ENCODE assay signal across 31 cellular contexts in genomic region chr19:1302534-1303239, GRCh38. TPM values are rescaled to one million over a fixed set of nuclear protein-coding genes. Genes with fewer than 3 reads are reported as not detected.
DNase-seq lines count a peak whose midpoint lies in the region; ATAC-seq lines count a peak whose summit lies in the region.
"Had no signal": no experiment of that assay in that cellular context is flagged by ENCODE, and none has a peak within 500 bp of the region (broad histone marks: within the 10 kb centered on the region; RNA-seq: fewer than 3 reads in every experiment).

No MANE protein-coding gene starts in this region.

- no peak overlapping the region for H3K9ac ChIP-seq in trophoblast cell (ENCODE audit: low read length)

- no peaks in the 10 kb centered on the region for H3K4me1 ChIP-seq in trophoblast cell (ENCODE audit: control insufficient read depth in 1 of 2, insufficient read depth in 2 of 2, low read length in 2 of 2)
- H3K4me1 ChIP-seq: gastrocnemius medialis, left lung, testis had no signal

- H3K4me2 ChIP-seq in trophoblast cell (ENCODE audit: low read length), result no peak overlapping the region
- H3K4me2 ChIP-seq: PC-9 had no signal

- H2BK5ac ChIP-seq in trophoblast cell (ENCODE audit: low read depth, low read length, poor library complexity), result no peak overlapping the region

- H2AFZ ChIP-seq in trophoblast cell (ENCODE audit: insufficient read depth, low read length, poor library complexity), result no peak overlapping the region
- H2AFZ ChIP-seq: PC-9 had no signal

- ATAC-seq in GM18873 (IDR thresholded peaks at IDR 0.05; ENCODE audit: low FRiP score, unreplicated experiment), result no peak
- ATAC-seq in HG03039 (IDR thresholded peaks at IDR 0.05; ENCODE audit: unreplicated experiment), result no peak
- ATAC-seq: gastrocnemius medialis, K562, left lung, SK-N-SH treated with all-trans-retinoic acid at 6 μM for 48 hours had no signal

- H3K23ac ChIP-seq in trophoblast cell (ENCODE audit: low read length), result no peak overlapping the region

- H3K27ac ChIP-seq in trophoblast cell (ENCODE audit: low read depth, low read length), result no peak overlapping the region
- H3K27ac ChIP-seq: brain microvascular endothelial cell, gastrocnemius medialis, left lung, PC-9, skin epidermis, testis had no signal

- H3K79me1 ChIP-seq in trophoblast cell (ENCODE audit: low read length), result no peaks in the 10 kb centered on the region

- no peak overlapping the region for H3K18ac ChIP-seq in trophoblast cell (ENCODE audit: low read length)

- H3K36me3 ChIP-seq in trophoblast cell (ENCODE audit: control insufficient read depth in 1 of 2, insufficient read depth in 2 of 2, low read length in 2 of 2), result peaks cover 0 to 2% of the 10 kb centered on the region in 2 experiments
- H3K36me3 ChIP-seq: brain microvascular endothelial cell, gastrocnemius medialis, left lung had no signal

- peak; percentile 81 for DNase-seq in Ammon's horn (ENCODE audit: low spot score)
- DNase-seq in anterior cingulate cortex (lab: John Stamatoyannopoulos, UW), result peak in 54 of 58 donors; percentile 17 to 86 (median 62)
- peak; percentile 64 to 91 (median 82) for DNase-seq in head of caudate nucleus
- DNase-seq in nucleus accumbens (lab: John Stamatoyannopoulos, UW), result peak in 53 of 56 donors; percentile 4 to 86 (median 70)
- no peak for DNase-seq in trophoblast cell
- DNase-seq in NCI-H1694 (lab: John Stamatoyannopoulos, UW), result no peak
- DNase-seq: 8988T; activated CD4-positive, alpha-beta memory T cell treated with anti-CD3 and anti-CD28 coated beads for 36 hours; activated CD4-positive, CD25-positive, alpha-beta regulatory T cell treated with anti-CD3 and anti-CD28 coated beads, Interleukin-2, amount 50 U/mL, for 72 hours; activated CD8-positive, alpha-beta memory T cell treated with anti-CD3 and anti-CD28 coated beads, Interleukin-2, amount 50 U/mL, for 4 hours; activated naive CD4-positive, alpha-beta T cell treated with Interleukin-2 at 50 U/mL for 16 hours; brain microvascular endothelial cell; Calu3; DMS79 treated with DMSO at 0.1 percent for 48 hours; gastrocnemius medialis; GDM1; left lung; NCI-H1092 treated with DMSO at 0.1 percent for 48 hours; NCI-H187; NCI-H524; NK-92 treated with Interleukin-12 subunit alpha and Interleukin-12 subunit beta, amount 100 ng/mL, for 24 hours; PC-9; Right ventricle myocardium superior; stimulated activated naive CD4-positive, alpha-beta T cell; testis had no signal

- H2BK12ac ChIP-seq in trophoblast cell (ENCODE audit: low read length), result no peak overlapping the region

- no peak overlapping the region for H4K91ac ChIP-seq in trophoblast cell (ENCODE audit: low read depth, low read length)

- no peak overlapping the region for H2AK5ac ChIP-seq in trophoblast cell (ENCODE audit: low read length)

- intact Hi-C loops in head of caudate nucleus (cut with DNase I), result no loop called here

- H2BK120ac ChIP-seq in trophoblast cell (ENCODE audit: insufficient read depth, low read length, poor library complexity), result no peak overlapping the region

- H3K4ac ChIP-seq in trophoblast cell (ENCODE audit: low read depth, low read length), result no peak overlapping the region

- H3K79me2 ChIP-seq in trophoblast cell (ENCODE audit: control insufficient read depth, insufficient read depth, low read length, poor library complexity), result no peaks in the 10 kb centered on the region

- H4K12ac ChIP-seq in trophoblast cell (ENCODE audit: low read depth, low read length), result no peak overlapping the region

- H3K14ac ChIP-seq in trophoblast cell (ENCODE audit: low read length), result no peak overlapping the region

- H3K4me3 ChIP-seq in trophoblast cell (ENCODE audit: low read depth, low read length), result no peak overlapping the region
- H3K4me3 ChIP-seq: gastrocnemius medialis, K562, left lung, PC-9, skin epidermis, testis had no signal

- H3K9me3 ChIP-seq in trophoblast cell (ENCODE audit: insufficient read depth, low read depth, low read length), result peaks cover 3% of the 10 kb centered on the region
- H3K9me3 ChIP-seq: gastrocnemius medialis, left lung, testis had no signal

- H3K27me3 ChIP-seq in trophoblast cell (ENCODE audit: insufficient read depth, low read length), result no peaks in the 10 kb centered on the region
- H3K27me3 ChIP-seq: testis had no signal

- H4K8ac ChIP-seq in trophoblast cell (ENCODE audit: low read depth, low read length), result no peak overlapping the region

- WGBS in trophoblast cell (ENCODE audit: extremely low coverage, insufficient coverage, insufficient read length), result no CpG with 5 or more reads among the region's 36 CpGs

RNA-seq across cellular contexts. Expression of gene EFNA2, which starts 17.0 kb away (rescaled TPM):
- 7.2 and 7.3 TPM in 2 replicates for polyA plus RNA-seq in trophoblast cell (2013)
- polyA plus RNA-seq: CD14-positive monocyte had no signal

RNA-seq across cellular contexts. Expression of gene FAM174C, which starts 27.4 kb away (rescaled TPM):
- 58.5 and 63.2 TPM in 2 replicates for polyA plus RNA-seq in trophoblast cell (2013)

RNA-seq across cellular contexts. Expression of gene CIRBP, which starts 33.6 kb away (rescaled TPM):
- polyA plus RNA-seq in trophoblast cell (2013), result 116 and 120 TPM in 2 replicates

RNA-seq across cellular contexts. Expression of gene MIDN, which starts 54.3 kb away (rescaled TPM):
- polyA plus RNA-seq in trophoblast cell (2013), result 159 and 165 TPM in 2 replicates

Comparison
In these comparisons a context has a peak if more than half of its experiments do, and no peak if none do; other contexts are left out.
1. DNase-seq: peak in Ammon's horn (single experiment), anterior cingulate cortex (54 of 58), head of caudate nucleus (42 of 42) and nucleus accumbens (53 of 56); none in trophoblast cell (0 of 2) and NCI-H1694 (single experiment).